ENCODE assay signal across 14 cellular contexts in the genomic region with DNA sequence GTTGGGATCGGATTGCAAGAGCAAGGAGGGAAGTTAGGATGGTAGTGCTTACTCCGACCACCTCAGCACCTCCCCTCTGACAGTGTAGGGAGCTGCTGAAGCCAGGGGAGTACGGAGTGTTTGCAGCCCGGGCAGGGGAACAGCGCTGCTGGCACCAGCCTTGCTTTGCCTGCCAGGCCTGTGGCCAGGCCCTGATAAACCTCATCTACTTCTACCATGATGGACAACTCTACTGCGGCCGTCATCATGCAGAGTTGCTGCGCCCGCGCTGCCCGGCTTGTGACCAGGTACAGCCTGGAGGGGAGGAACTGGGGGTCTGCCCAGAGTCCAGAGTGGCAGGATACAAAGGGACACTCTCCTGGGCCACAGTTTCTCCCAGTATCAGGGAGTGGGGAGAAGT. TPM values are rescaled to one million over a fixed set of nuclear protein-coding genes. Genes with fewer than 3 reads are reported as not detected.
DNase-seq lines count a peak whose midpoint lies in the region; ATAC-seq and TF ChIP-seq lines count a peak whose summit lies in the region.
"Had no signal": no experiment of that assay in that cellular context is flagged by ENCODE, and none has a peak within 500 bp of the region (broad histone marks: within the 10 kb centered on the region; RNA-seq: fewer than 3 reads in every experiment).

No MANE protein-coding gene starts in this region.

- H3K14ac ChIP-seq in trophoblast cell (ENCODE audit: low read length): no peak overlapping the region

- H3K4me1 ChIP-seq in OCI-LY7 (ENCODE audit: insufficient read depth, low read length, poor library complexity, severe bottlenecking) (peaks cover 51% of the 10 kb centered on the region), esophagus (ENCODE audit: control insufficient read depth in 2 of 2, insufficient read depth in 2 of 2, low read length in 1 of 2) (peaks cover 0 to 23% of the 10 kb centered on the region in 2 donors), trophoblast cell (ENCODE audit: control insufficient read depth in 1 of 2, insufficient read depth in 2 of 2, low read length in 2 of 2) (peaks cover 17 to 26% of the 10 kb centered on the region in 2 experiments)

- H3K27ac ChIP-seq in OCI-LY7 (ENCODE audit: low read depth, low read length, poor library complexity, severe bottlenecking): no peak overlapping the region
- H3K27ac ChIP-seq in esophagus (ENCODE audit: low read depth in 2 of 2, low read length in 1 of 2): peak overlapping the region; percentile 97 to 99
- no peak overlapping the region for H3K27ac ChIP-seq in trophoblast cell (ENCODE audit: low read depth, low read length)

- no peak overlapping the region for H4K8ac ChIP-seq in trophoblast cell (ENCODE audit: low read depth, low read length)

- no peaks in the 10 kb centered on the region for H3K9me3 Mint-ChIP-seq in activated CD4-positive, alpha-beta memory T cell treated with anti-CD3 and anti-CD28 coated beads, Interleukin-2, amount 10 ng/mL, durations not matched to agents 7 days and 5 days
- no peaks in the 10 kb centered on the region for H3K9me3 Mint-ChIP-seq in activated CD4-positive, alpha-beta memory T cell treated with anti-CD3 and anti-CD28 coated beads for 36 hours
- H3K9me3 Mint-ChIP-seq: H9 had no signal

- H3K27me3 ChIP-seq in esophagus (ENCODE audit: control insufficient read depth in 1 of 2, insufficient read depth in 2 of 2, low read length in 2 of 2): no peaks in the 10 kb centered on the region
- H3K27me3 ChIP-seq in trophoblast cell (ENCODE audit: insufficient read depth, low read length): no peaks in the 10 kb centered on the region

- no peak for TF ChIP-seq CTCF in OCI-LY7 (conservative IDR thresholded peaks at IDR 0.05; ENCODE audit: low read length)

- H3K4me3 ChIP-seq in OCI-LY7 (ENCODE audit: low read depth, low read length, poor library complexity, severe bottlenecking): peak overlapping the region; percentile 86
- H3K4me3 ChIP-seq in esophagus (ENCODE audit: low read depth in 1 of 2, low read length in 2 of 2): peak overlapping the region; percentile 66 to 94
- no peak overlapping the region for H3K4me3 ChIP-seq in trophoblast cell (ENCODE audit: low read depth, low read length)

- H3K18ac ChIP-seq in trophoblast cell (ENCODE audit: low read length): no peak overlapping the region

- no peak overlapping the region for H4K91ac ChIP-seq in trophoblast cell (ENCODE audit: low read depth, low read length)

- H2AFZ ChIP-seq in OCI-LY7 (ENCODE audit: low read length): no peak overlapping the region
- no peak overlapping the region for H2AFZ ChIP-seq in trophoblast cell (ENCODE audit: insufficient read depth, low read length, poor library complexity)

- 84% methylated on average over 11 of the region's 11 CpGs for WGBS in esophagus, 2 donors
- WGBS in trophoblast cell (ENCODE audit: extremely low coverage, insufficient coverage, insufficient read length): no CpG with 5 or more reads among the region's 11 CpGs

- H3K9me3 ChIP-seq in OCI-LY7 (ENCODE audit: low read length) (no peaks in the 10 kb centered on the region), esophagus (ENCODE audit: control insufficient read depth in 2 of 2, insufficient read depth in 1 of 2, low read depth in 1 of 2, low read length in 1 of 2) (no peaks in the 10 kb centered on the region), trophoblast cell (ENCODE audit: insufficient read depth, low read depth, low read length) (no peaks in the 10 kb centered on the region)

- no peaks in the 10 kb centered on the region for H3K9me2 ChIP-seq in OCI-LY7 (ENCODE audit: insufficient read depth, low read length)

- H3K4me1 Mint-ChIP-seq in activated CD4-positive, alpha-beta memory T cell treated with anti-CD3 and anti-CD28 coated beads, Interleukin-2, amount 10 ng/mL, durations not matched to agents 7 days and 5 days: peaks cover 28% of the 10 kb centered on the region
- H3K4me1 Mint-ChIP-seq in activated CD4-positive, alpha-beta memory T cell treated with anti-CD3 and anti-CD28 coated beads for 36 hours (ENCODE audit: low read depth): peaks cover 24% of the 10 kb centered on the region

- H3K79me1 ChIP-seq in trophoblast cell (ENCODE audit: low read length): peaks cover 12% of the 10 kb centered on the region

- BruUV-seq in OCI-LY7 (replicated peaks; lab: Mats Ljungman, UMichigan): no TSS peak

- no peak overlapping the region for H3K9ac ChIP-seq in trophoblast cell (ENCODE audit: low read length)

- no peak for DNase-seq in activated CD4-positive, alpha-beta memory T cell treated with anti-CD3 and anti-CD28 coated beads, Interleukin-2, amount 10 ng/mL, durations not matched to agents 7 days and 5 days
- DNase-seq in activated CD4-positive, alpha-beta memory T cell treated with anti-CD3 and anti-CD28 coated beads for 36 hours: no peak
- DNase-seq in OCI-LY7 (ENCODE audit: low spot score): no peak
- DNase-seq in trophoblast cell: no peak
- DNase-seq in left lobe of liver (ENCODE audit: low spot score): no peak
- DNase-seq: ACHN; activated effector memory CD4-positive, alpha-beta T cell treated with Interleukin-2 at 50 U/mL for 16 hours; H9; NCI-H1417; NCI-H526 had no signal

- 0 out of 2 replicates have a peak, but pooled peaks cover 4% of the 10 kb centered on the region for H4K20me1 ChIP-seq in OCI-LY7 (ENCODE audit: insufficient read depth, low read length)

- CTCF ChIA-PET in activated CD4-positive, alpha-beta memory T cell treated with anti-CD3 and anti-CD28 coated beads, Interleukin-2, amount 10 ng/mL, durations not matched to agents 7 days and 5 days (lab: Charles Lee): interaction anchor here (1.0 to 13.2 kb wide), 8 partner anchors 16 to 779 kb away, joined by 3 to 266 read pairs (median 10); a partner anchor contains a TSS
- CTCF ChIA-PET in activated CD4-positive, alpha-beta memory T cell treated with anti-CD3 and anti-CD28 coated beads for 36 hours (lab: Charles Lee): interaction anchor here (0.7 to 5.5 kb wide), 6 partner anchors 9 to 762 kb away, joined by 4 to 94 read pairs (median 14); a partner anchor contains a TSS
- CTCF ChIA-PET in OCI-LY7 (lab: Charles Lee; ENCODE audit: unreplicated experiment): no interaction called here

- no peak overlapping the region for H2AK5ac ChIP-seq in trophoblast cell (ENCODE audit: low read length)

- H4K12ac ChIP-seq in trophoblast cell (ENCODE audit: low read depth, low read length): no peak overlapping the region

- no peak overlapping the region for H3K4ac ChIP-seq in trophoblast cell (ENCODE audit: low read depth, low read length)

- H3K23ac ChIP-seq in trophoblast cell (ENCODE audit: low read length): no peak overlapping the region

- peaks cover 16% of the 10 kb centered on the region for H3K36me3 Mint-ChIP-seq in activated CD4-positive, alpha-beta memory T cell treated with anti-CD3 and anti-CD28 coated beads, Interleukin-2, amount 10 ng/mL, durations not matched to agents 7 days and 5 days (ENCODE audit: low read depth)
- peaks cover 19% of the 10 kb centered on the region for H3K36me3 Mint-ChIP-seq in activated CD4-positive, alpha-beta memory T cell treated with anti-CD3 and anti-CD28 coated beads for 36 hours

- H2BK5ac ChIP-seq in trophoblast cell (ENCODE audit: low read depth, low read length, poor library complexity): no peak overlapping the region

- POLR2A ChIA-PET in activated CD4-positive, alpha-beta memory T cell treated with anti-CD3 and anti-CD28 coated beads, Interleukin-2, amount 10 ng/mL, durations not matched to agents 7 days and 5 days (lab: Charles Lee): interaction anchor here (4.9 to 5.6 kb wide), 2 partner anchors 52 to 260 kb away, joined by 21 to 117 read pairs; a partner anchor contains a TSS
- POLR2A ChIA-PET in activated CD4-positive, alpha-beta memory T cell treated with anti-CD3 and anti-CD28 coated beads for 36 hours (lab: Charles Lee): no interaction called here
- POLR2A ChIA-PET in OCI-LY7 (lab: Charles Lee): interaction anchor here (0.8 to 2.8 kb wide), 2 partner anchors 231 to 263 kb away, joined by 4 to 11 read pairs; a partner anchor contains a TSS

- peaks cover 15% of the 10 kb centered on the region for H3K27me3 Mint-ChIP-seq in activated CD4-positive, alpha-beta memory T cell treated with anti-CD3 and anti-CD28 coated beads, Interleukin-2, amount 10 ng/mL, durations not matched to agents 7 days and 5 days
- H3K27me3 Mint-ChIP-seq in activated CD4-positive, alpha-beta memory T cell treated with anti-CD3 and anti-CD28 coated beads for 36 hours: peaks cover 6% of the 10 kb centered on the region

- H2BK12ac ChIP-seq in trophoblast cell (ENCODE audit: low read length): no peak overlapping the region

- no peak for ATAC-seq in HG03139 (IDR thresholded peaks at IDR 0.05; ENCODE audit: unreplicated experiment)
- ATAC-seq in GM18868 (IDR thresholded peaks at IDR 0.05; ENCODE audit: unreplicated experiment): no peak
- ATAC-seq in left lobe of liver: no peak

- intact Hi-C loops in activated CD4-positive, alpha-beta memory T cell treated with anti-CD3 and anti-CD28 coated beads for 36 hours (cut with micrococcal nuclease): loop anchor here (5.0 kb wide), 1 partner anchor 152 kb away; no protein-coding TSS in a partner anchor
- intact Hi-C loops in OCI-LY7 (cut with micrococcal nuclease; ENCODE audit: unreplicated experiment): loop anchor here (10.0 kb wide), 1 partner anchor 670 kb away; a partner anchor contains a TSS

- peaks cover 27% of the 10 kb centered on the region; the same call in 1 of the 2 replicates for H3K79me2 ChIP-seq in OCI-LY7 (ENCODE audit: insufficient read depth, low read depth, low read length)
- peaks cover 9% of the 10 kb centered on the region for H3K79me2 ChIP-seq in trophoblast cell (ENCODE audit: control insufficient read depth, insufficient read depth, low read length, poor library complexity)

- peak overlapping the region; percentile 66 for H3K4me3 Mint-ChIP-seq in activated CD4-positive, alpha-beta memory T cell treated with anti-CD3 and anti-CD28 coated beads, Interleukin-2, amount 10 ng/mL, durations not matched to agents 7 days and 5 days
- no peak overlapping the region for H3K4me3 Mint-ChIP-seq in activated CD4-positive, alpha-beta memory T cell treated with anti-CD3 and anti-CD28 coated beads for 36 hours

- H3K4me2 ChIP-seq in OCI-LY7 (ENCODE audit: low read length): peak overlapping the region; percentile 91
- peak overlapping the region; percentile 22 for H3K4me2 ChIP-seq in trophoblast cell (ENCODE audit: low read length)

- H2BK120ac ChIP-seq in trophoblast cell (ENCODE audit: insufficient read depth, low read length, poor library complexity): no peak overlapping the region

- H3K27ac Mint-ChIP-seq in activated CD4-positive, alpha-beta memory T cell treated with anti-CD3 and anti-CD28 coated beads, Interleukin-2, amount 10 ng/mL, durations not matched to agents 7 days and 5 days: no peak overlapping the region
- no peak overlapping the region for H3K27ac Mint-ChIP-seq in activated CD4-positive, alpha-beta memory T cell treated with anti-CD3 and anti-CD28 coated beads for 36 hours
- H3K27ac Mint-ChIP-seq: H9 had no signal

- H3K36me3 ChIP-seq in OCI-LY7 (ENCODE audit: insufficient read depth, low read length) (peaks cover 15% of the 10 kb centered on the region), esophagus (ENCODE audit: control insufficient read depth in 2 of 2, insufficient read depth in 2 of 2, low read length in 1 of 2) (peaks cover 2 to 12% of the 10 kb centered on the region in 2 donors), trophoblast cell (ENCODE audit: control insufficient read depth in 1 of 2, insufficient read depth in 2 of 2, low read length in 2 of 2) (peaks cover 7 to 11% of the 10 kb centered on the region in 2 experiments)

RNA-seq across cellular contexts. Expression of a gene that starts 2.2 kb away (rescaled TPM):
- 100 to 1,000 TPM; 126 to 130 TPM for total RNA-seq in activated CD4-positive, alpha-beta memory T cell treated with anti-CD3 and anti-CD28 coated beads, Interleukin-2, amount 10 ng/mL, durations not matched to agents 7 days and 5 days
- total RNA-seq in activated CD4-positive, alpha-beta memory T cell treated with anti-CD3 and anti-CD28 coated beads for 36 hours: 100 to 1,000 TPM; 264 to 280 TPM
- total RNA-seq in OCI-LY7 (2014; rRNA removed; shearing (Covaris generic)): 84.9 and 131 TPM in 2 replicates
- 213 and 277 TPM in 2 replicates for total RNA-seq in OCI-LY7 (2022)
- 100 to 1,000 TPM; 179 to 226 TPM for polyA plus RNA-seq in esophagus
- polyA plus RNA-seq in trophoblast cell (2013): 214 and 233 TPM in 2 replicates
- 72.3 TPM for total RNA-seq in left lobe of liver

RNA-seq across cellular contexts. Expression of a gene that starts 4.7 kb away (rescaled TPM):
- total RNA-seq in activated CD4-positive, alpha-beta memory T cell treated with anti-CD3 and anti-CD28 coated beads, Interleukin-2, amount 10 ng/mL, durations not matched to agents 7 days and 5 days: not detected
- under 1 TPM in 1 of 2 experiments, not detected in 1; 0.71 TPM for total RNA-seq in activated CD4-positive, alpha-beta memory T cell treated with anti-CD3 and anti-CD28 coated beads for 36 hours
- total RNA-seq in OCI-LY7 (2014; rRNA removed; shearing (Covaris generic)): 0.93 and 1.8 TPM in 2 replicates
- total RNA-seq in OCI-LY7 (2022) (1.2 and 2.6 TPM in 2 replicates), left lobe of liver (7.3 TPM)
- polyA plus RNA-seq in esophagus: 1 to 10 TPM; 7.3 to 8.9 TPM
- polyA plus RNA-seq in trophoblast cell (2013): 0.29 and 0.36 TPM in 2 replicates

RNA-seq across cellular contexts. Expression of a gene that starts 5.6 kb away (rescaled TPM):
- total RNA-seq in activated CD4-positive, alpha-beta memory T cell treated with anti-CD3 and anti-CD28 coated beads, Interleukin-2, amount 10 ng/mL, durations not matched to agents 7 days and 5 days: 1 to 10 TPM; 4.0 to 4.2 TPM
- 1 to 10 TPM; 4.8 to 5.5 TPM for total RNA-seq in activated CD4-positive, alpha-beta memory T cell treated with anti-CD3 and anti-CD28 coated beads for 36 hours
- total RNA-seq in OCI-LY7 (2014; rRNA removed; shearing (Covaris generic)): 5.6 and 8.2 TPM in 2 replicates
- total RNA-seq in OCI-LY7 (2022) (7.9 and 8.7 TPM in 2 replicates), left lobe of liver (4.4 TPM)
- 1 to 10 TPM; 1.6 to 3.3 TPM for polyA plus RNA-seq in esophagus
- polyA plus RNA-seq in trophoblast cell (2013): 3.6 and 4.1 TPM in 2 replicates

RNA-seq across cellular contexts. Expression of a gene that starts 38.1 kb away (rescaled TPM):
- total RNA-seq in activated CD4-positive, alpha-beta memory T cell treated with anti-CD3 and anti-CD28 coated beads, Interleukin-2, amount 10 ng/mL, durations not matched to agents 7 days and 5 days: not detected
- not detected for total RNA-seq in activated CD4-positive, alpha-beta memory T cell treated with anti-CD3 and anti-CD28 coated beads for 36 hours
- total RNA-seq in OCI-LY7 (2014; rRNA removed; shearing (Covaris generic)): not detected in 2 replicates
- total RNA-seq in OCI-LY7 (2022): not detected in 2 replicates
- 10 to 100 TPM in 1 of 2 donors, 1 to 10 TPM in 1; 1.6 to 13.4 TPM for polyA plus RNA-seq in esophagus
- 14.2 and 17.6 TPM in 2 replicates for polyA plus RNA-seq in trophoblast cell (2013)
- total RNA-seq in left lobe of liver: 0.63 TPM
- total RNA-seq: fibroblast of villous mesenchyme, H9 had no signal

RNA-seq across cellular contexts. Expression of a gene that starts 49.8 kb away (rescaled TPM):
- 10 to 100 TPM; 14.9 to 15.0 TPM for total RNA-seq in activated CD4-positive, alpha-beta memory T cell treated with anti-CD3 and anti-CD28 coated beads, Interleukin-2, amount 10 ng/mL, durations not matched to agents 7 days and 5 days
- total RNA-seq in activated CD4-positive, alpha-beta memory T cell treated with anti-CD3 and anti-CD28 coated beads for 36 hours: 10 to 100 TPM; 11.7 to 13.4 TPM
- 25.3 and 36.8 TPM in 2 replicates for total RNA-seq in OCI-LY7 (2014; rRNA removed; shearing (Covaris generic))
- total RNA-seq in OCI-LY7 (2022): 48.6 and 60.0 TPM in 2 replicates
- polyA plus RNA-seq in esophagus: 10 to 100 TPM in 1 of 2 donors, 1 to 10 TPM in 1; 8.9 to 15.0 TPM
- polyA plus RNA-seq in trophoblast cell (2013): 25.4 and 27.9 TPM in 2 replicates
- 8.9 TPM for total RNA-seq in left lobe of liver

Comparison
In these comparisons a context has a peak if more than half of its experiments do, and no peak if none do; other contexts are left out.
1. H3K27ac ChIP-seq: peak in esophagus (2 of 2); none in OCI-LY7 (single experiment) and trophoblast cell (single experiment).